23 cellular contexts compared by ENCODE assay signal in genomic region chr5:159705948-159706347, GRCh38.
"Had no signal": no experiment of that assay in that cellular context is flagged by ENCODE, and none has a peak within 500 bp of the region (broad histone marks: within the 10 kb centered on the region; RNA-seq: fewer than 3 reads in every experiment).

No MANE protein-coding gene starts in this region.

- H3K27me3 ChIP-seq: dorsolateral prefrontal cortex, esophagus squamous epithelium, gastrocnemius medialis, heart right ventricle, left lung had no signal

- H3K9me3 ChIP-seq: esophagus squamous epithelium, gastrocnemius medialis, lower lobe of right lung had no signal

- FAIRE-seq: colon, endothelial cell of umbilical vein, islet of Langerhans, keratinocyte had no signal

- ATAC-seq: gastrocnemius medialis, heart right ventricle, left cardiac atrium, left lung, left ventricle myocardium superior, lower lobe of right lung had no signal

- H3K27ac ChIP-seq: coronary artery, dorsolateral prefrontal cortex, esophagus squamous epithelium, gastrocnemius medialis, heart right ventricle, left lung, lower lobe of right lung had no signal

- H3K4me3 ChIP-seq: coronary artery, dorsolateral prefrontal cortex, esophagus squamous epithelium, gastrocnemius medialis, heart right ventricle, left lung, lower lobe of right lung had no signal

- DNase-seq: dermis blood vessel endothelial cell; dorsolateral prefrontal cortex; effector CD4-positive, alpha-beta T cell; effector memory CD4-positive, alpha-beta T cell; esophagus squamous epithelium; foreskin fibroblast; foreskin melanocyte; gastrocnemius medialis; glutamatergic neuron; head of caudate nucleus; heart right ventricle; hippocampal formation; left cardiac atrium; left lung; left ventricle myocardium superior; lower lobe of right lung; mesenchymal stem cell; midbrain had no signal

- H3K36me3 ChIP-seq: esophagus squamous epithelium, gastrocnemius medialis, heart right ventricle, left lung, lower lobe of right lung had no signal

- H3K4me1 ChIP-seq: esophagus squamous epithelium, gastrocnemius medialis, heart right ventricle, left lung, lower lobe of right lung had no signal
